29 cellular contexts compared by ENCODE assay signal in the genomic region with DNA sequence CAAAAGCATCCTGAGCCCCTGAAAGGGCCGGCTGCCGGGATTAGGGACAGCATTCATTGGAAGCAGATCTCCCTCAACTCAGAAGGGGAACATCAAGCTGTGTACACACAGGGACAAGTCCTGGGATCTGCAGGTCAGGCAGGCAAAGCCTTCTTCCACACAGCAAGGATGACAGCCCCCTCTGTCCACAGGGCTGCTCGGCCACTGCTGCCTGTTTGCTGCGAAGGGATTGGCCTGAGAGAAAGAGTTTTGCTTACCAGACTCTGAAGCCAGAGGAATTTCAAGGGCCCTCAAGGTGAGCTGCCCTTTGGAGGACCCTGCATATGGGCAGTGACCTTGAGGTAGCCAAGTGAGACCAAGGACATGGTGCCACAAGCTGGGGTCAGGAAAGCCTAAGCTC. TPM values are rescaled to one million over a fixed set of nuclear protein-coding genes. Genes with fewer than 3 reads are reported as not detected.
"Had no signal": no experiment of that assay in that cellular context is flagged by ENCODE, and none has a peak within 500 bp of the region (broad histone marks: within the 10 kb centered on the region; RNA-seq: fewer than 3 reads in every experiment).

No MANE protein-coding gene starts in this region.

- H3K4me3 Mint-ChIP-seq: activated CD4-positive, alpha-beta memory T cell treated with anti-CD3 and anti-CD28 coated beads for 36 hours; activated CD4-positive, alpha-beta T cell treated with anti-CD3 and anti-CD28 coated beads for 36 hours; activated CD4-positive, alpha-beta T cell treated with anti-CD3 and anti-CD28 coated beads, Interleukin-2, amount 10 ng/mL, durations not matched to agents 24 days and 14 days; activated CD8-positive, alpha-beta memory T cell treated with anti-CD3 and anti-CD28 coated beads, Interleukin-2, amount 10 ng/mL, durations not matched to agents 7 days and 5 days; activated CD8-positive, alpha-beta T cell treated with anti-CD3 and anti-CD28 coated beads, Interleukin-2, amount 10 ng/mL, durations not matched to agents 7 days and 5 days; activated naive CD4-positive, alpha-beta T cell treated with anti-CD3 and anti-CD28 coated beads, Interleukin-2, amount 10 ng/mL, durations not matched to agents 7 days and 5 days; activated naive CD8-positive, alpha-beta T cell; activated T-cell treated with anti-CD3 and anti-CD28 coated beads, Interleukin-2, amount 50 U/mL, for 72 hours had no signal

- ATAC-seq: activated CD4-positive, alpha-beta T cell treated with anti-CD3 and anti-CD28 coated beads for 36 hours; activated CD8-positive, alpha-beta memory T cell treated with anti-CD3 and anti-CD28 coated beads, Interleukin-2, amount 10 ng/mL, durations not matched to agents 7 days and 5 days; activated CD8-positive, alpha-beta T cell treated with anti-CD3 and anti-CD28 coated beads, Interleukin-2, amount 10 ng/mL, durations not matched to agents 7 days and 5 days; activated T-cell treated with anti-CD3 and anti-CD28 coated beads, Interleukin-2, amount 50 U/mL, for 72 hours; gastroesophageal sphincter had no signal

- H3K36me3 ChIP-seq: brain microvascular endothelial cell, esophagus squamous epithelium, gastroesophageal sphincter had no signal

- H3K4me3 ChIP-seq: esophagus squamous epithelium, gastroesophageal sphincter had no signal

- H3K9me3 Mint-ChIP-seq: activated CD4-positive, alpha-beta memory T cell treated with anti-CD3 and anti-CD28 coated beads for 36 hours; activated CD4-positive, alpha-beta T cell treated with anti-CD3 and anti-CD28 coated beads, Interleukin-2, amount 10 ng/mL, durations not matched to agents 24 days and 14 days; activated naive CD4-positive, alpha-beta T cell treated with anti-CD3 and anti-CD28 coated beads, Interleukin-2, amount 10 ng/mL, durations not matched to agents 7 days and 5 days; activated T-cell treated with anti-CD3 and anti-CD28 coated beads, Interleukin-2, amount 50 U/mL, for 72 hours had no signal

- H3K27ac Mint-ChIP-seq: activated CD4-positive, alpha-beta memory T cell treated with anti-CD3 and anti-CD28 coated beads for 36 hours; activated CD4-positive, alpha-beta T cell treated with anti-CD3 and anti-CD28 coated beads for 36 hours; activated CD4-positive, alpha-beta T cell treated with anti-CD3 and anti-CD28 coated beads, Interleukin-2, amount 10 ng/mL, durations not matched to agents 24 days and 14 days; activated CD8-positive, alpha-beta memory T cell treated with anti-CD3 and anti-CD28 coated beads, Interleukin-2, amount 10 ng/mL, durations not matched to agents 7 days and 5 days; activated CD8-positive, alpha-beta T cell treated with anti-CD3 and anti-CD28 coated beads, Interleukin-2, amount 10 ng/mL, durations not matched to agents 7 days and 5 days; activated naive CD4-positive, alpha-beta T cell treated with anti-CD3 and anti-CD28 coated beads, Interleukin-2, amount 10 ng/mL, durations not matched to agents 7 days and 5 days; activated naive CD8-positive, alpha-beta T cell; activated T-cell treated with anti-CD3 and anti-CD28 coated beads, Interleukin-2, amount 50 U/mL, for 72 hours had no signal

- DNase-seq: activated CD4-positive, alpha-beta memory T cell treated with anti-CD3 and anti-CD28 coated beads for 36 hours; activated CD4-positive, alpha-beta T cell treated with anti-CD3 and anti-CD28 coated beads for 36 hours; activated CD4-positive, alpha-beta T cell treated with anti-CD3 and anti-CD28 coated beads, Interleukin-2, amount 10 ng/mL, durations not matched to agents 24 days and 14 days; activated CD4-positive, CD25-positive, alpha-beta regulatory T cell; activated CD4-positive, CD25-positive, alpha-beta regulatory T cell treated with anti-CD3 and anti-CD28 coated beads, Interleukin-2, amount 50 U/mL, for 72 hours; activated CD8-positive, alpha-beta memory T cell treated with anti-CD3 and anti-CD28 coated beads, Interleukin-2, amount 10 ng/mL, durations not matched to agents 7 days and 5 days; activated CD8-positive, alpha-beta memory T cell treated with anti-CD3 and anti-CD28 coated beads, Interleukin-2, amount 50 U/mL, for 4 hours; activated CD8-positive, alpha-beta T cell treated with anti-CD3 and anti-CD28 coated beads, Interleukin-2, amount 10 ng/mL, durations not matched to agents 7 days and 5 days; activated gamma-delta T cell; activated naive CD4-positive, alpha-beta T cell; activated naive CD4-positive, alpha-beta T cell treated with anti-CD3 and anti-CD28 coated beads, Interleukin-2, amount 10 ng/mL, durations not matched to agents 7 days and 5 days; activated T-cell treated with anti-CD3 and anti-CD28 coated beads, Interleukin-2, amount 50 U/mL, for 1 hour; activated T-cell treated with anti-CD3 and anti-CD28 coated beads, Interleukin-2, amount 50 U/mL, for 72 hours; amniotic stem cell; anterior cingulate cortex; brain microvascular endothelial cell; caudate nucleus; cortex of kidney; dermis blood vessel endothelial cell; effector CD8-positive, alpha-beta T cell; esophagus squamous epithelium; foreskin melanocyte; T-helper 1 cell; T-helper 2 cell had no signal

- H3K27ac ChIP-seq: brain microvascular endothelial cell, epithelial cell of prostate, esophagus squamous epithelium, gastroesophageal sphincter had no signal

- H3K9me3 ChIP-seq: esophagus squamous epithelium, gastroesophageal sphincter had no signal

- H3K27me3 ChIP-seq: brain microvascular endothelial cell, gastroesophageal sphincter had no signal

- H3K36me3 Mint-ChIP-seq: activated CD4-positive, alpha-beta memory T cell treated with anti-CD3 and anti-CD28 coated beads for 36 hours; activated CD8-positive, alpha-beta memory T cell treated with anti-CD3 and anti-CD28 coated beads, Interleukin-2, amount 10 ng/mL, durations not matched to agents 7 days and 5 days; activated naive CD4-positive, alpha-beta T cell treated with anti-CD3 and anti-CD28 coated beads, Interleukin-2, amount 10 ng/mL, durations not matched to agents 7 days and 5 days; activated naive CD8-positive, alpha-beta T cell had no signal

RNA-seq across cellular contexts. Expression of a gene that starts 11.1 kb away (rescaled TPM):
- total RNA-seq: activated CD4-positive, alpha-beta T cell treated with anti-CD3 and anti-CD28 coated beads for 36 hours; activated CD8-positive, alpha-beta T cell treated with anti-CD3 and anti-CD28 coated beads, Interleukin-2, amount 10 ng/mL, durations not matched to agents 7 days and 5 days; dermis blood vessel endothelial cell; endothelial cell of umbilical vein; fibroblast of villous mesenchyme had no signal
- polyA plus RNA-seq: endothelial cell of umbilical vein had no signal
